ENCODE assay signal across 9 cellular contexts in genomic region chr9:136362450-136362784, GRCh38. TPM values are rescaled to one million over a fixed set of nuclear protein-coding genes. Genes with fewer than 3 reads are reported as not detected.
DNase-seq lines count a peak whose midpoint lies in the region; ATAC-seq, FAIRE-seq and TF ChIP-seq lines count a peak whose summit lies in the region.
"Had no signal": no experiment of that assay in that cellular context is flagged by ENCODE, and none has a peak within 500 bp of the region (broad histone marks: within the 10 kb centered on the region; RNA-seq: fewer than 3 reads in every experiment).

No MANE protein-coding gene starts in this region.

- H3K36me3 ChIP-seq in keratinocyte (ENCODE audit: control insufficient read depth in 2 of 2, extremely low read depth in 1 of 2, insufficient read depth in 2 of 2, low read length in 2 of 2) (peaks cover 0 to 3% of the 10 kb centered on the region in 2 experiments), tibial artery (peaks cover 0 to 39% (median 0%) of the 10 kb centered on the region in 3 donors)

- H3K4me1 ChIP-seq in keratinocyte (ENCODE audit: control insufficient read depth, extremely low read depth, insufficient read depth, low read length), result peaks cover 12% of the 10 kb centered on the region
- peaks cover 0 to 35% (median 16%) of the 10 kb centered on the region in 4 donors for H3K4me1 ChIP-seq in tibial artery

- CTCF ChIA-PET in activated naive CD4-positive, alpha-beta T cell treated with anti-CD3 and anti-CD28 coated beads for 36 hours (lab: Charles Lee), result interaction anchor here (0.7 to 1.4 kb wide), 5 partner anchors 18 to 186 kb away, joined by 3 to 6 read pairs (median 3); no protein-coding TSS in a partner anchor

- no peak for FAIRE-seq in keratinocyte (lab: Jason Lieb, UNC)

- no peak for ATAC-seq in GM19324 (IDR thresholded peaks at IDR 0.05; ENCODE audit: low FRiP score, unreplicated experiment)
- ATAC-seq in GM18909 (IDR thresholded peaks at IDR 0.05; ENCODE audit: poor library complexity, unreplicated experiment), result no peak

- H3K4me3 Mint-ChIP-seq in activated naive CD4-positive, alpha-beta T cell treated with anti-CD3 and anti-CD28 coated beads for 36 hours, result peak overlapping the region; percentile 84
- peak overlapping the region; percentile 83 for H3K4me3 Mint-ChIP-seq in activated naive CD8-positive, alpha-beta T cell

- no peak overlapping the region for H2AFZ ChIP-seq in keratinocyte (ENCODE audit: control insufficient read depth, low read length)

- H3K4me3 ChIP-seq in keratinocyte (ENCODE audit: control insufficient read depth in 2 of 3, extremely low read depth in 1 of 3, insufficient read depth in 2 of 3, low read depth in 1 of 3, low read length in 3 of 3) (no peak overlapping the region), tibial artery (no peak overlapping the region)

- peaks cover 5% of the 10 kb centered on the region for H3K4me1 Mint-ChIP-seq in activated naive CD4-positive, alpha-beta T cell treated with anti-CD3 and anti-CD28 coated beads for 36 hours (ENCODE audit: low read depth)
- H3K4me1 Mint-ChIP-seq in activated naive CD8-positive, alpha-beta T cell (ENCODE audit: low read depth), result peaks cover 5% of the 10 kb centered on the region

- intact Hi-C loops in activated naive CD4-positive, alpha-beta T cell treated with anti-CD3 and anti-CD28 coated beads for 36 hours (cut with micrococcal nuclease), result loop anchor here (2.0 kb wide), 2 partner anchors 182 to 456 kb away; partner anchors contain the start of gene CAMSAP1
- intact Hi-C loops in tibial artery (cut with DNase I; ENCODE audit: low total_unique reads), result no loop called here

- H3K79me2 ChIP-seq in keratinocyte (ENCODE audit: control insufficient read depth, insufficient read depth, low read length), result no peaks in the 10 kb centered on the region

- no peak for DNase-seq in activated naive CD4-positive, alpha-beta T cell treated with anti-CD3 and anti-CD28 coated beads for 36 hours
- no peak for DNase-seq in activated naive CD4-positive, alpha-beta T cell treated with Interleukin-2 at 50 U/mL for 16 hours
- DNase-seq in keratinocyte (ENCODE audit: low read depth, low spot score), result no peak
- no peak for DNase-seq in tibial artery
- DNase-seq in NCI-H2171 (lab: John Stamatoyannopoulos, UW), result no peak

- H3K9ac ChIP-seq in keratinocyte (ENCODE audit: control insufficient read depth, extremely low read depth, insufficient read depth, low read length), result no peak overlapping the region

- H3K9me1 ChIP-seq in keratinocyte (ENCODE audit: control insufficient read depth, extremely low read depth, insufficient read depth, low read length), result no peaks in the 10 kb centered on the region

- H3K27ac Mint-ChIP-seq in activated naive CD4-positive, alpha-beta T cell treated with anti-CD3 and anti-CD28 coated beads for 36 hours, result peak overlapping the region; percentile 21
- no peak overlapping the region for H3K27ac Mint-ChIP-seq in activated naive CD8-positive, alpha-beta T cell

- H3K9me3 Mint-ChIP-seq in activated naive CD4-positive, alpha-beta T cell treated with anti-CD3 and anti-CD28 coated beads for 36 hours, result no peaks in the 10 kb centered on the region
- H3K9me3 Mint-ChIP-seq in activated naive CD8-positive, alpha-beta T cell (ENCODE audit: low read depth), result no peaks in the 10 kb centered on the region
- H3K9me3 Mint-ChIP-seq: activated T-cell treated with anti-CD3 and anti-CD28 coated beads, Interleukin-2, amount 50 U/mL, for 72 hours had no signal

- H3K27me3 ChIP-seq in keratinocyte (ENCODE audit: control insufficient read depth, extremely low read depth, insufficient read depth, low read length) (no peaks in the 10 kb centered on the region), tibial artery (peaks cover 0 to 9% of the 10 kb centered on the region in 2 donors)

- H3K4me2 ChIP-seq in keratinocyte (ENCODE audit: control insufficient read depth, extremely low read depth, insufficient read depth, low read depth, low read length), result peak overlapping the region; percentile 76

- no peaks in the 10 kb centered on the region for H4K20me1 ChIP-seq in keratinocyte (ENCODE audit: control insufficient read depth, extremely low read depth, insufficient read depth, low read length)

- H3K27ac ChIP-seq in keratinocyte (ENCODE audit: control insufficient read depth, insufficient read depth, low read length), result no peak overlapping the region
- H3K27ac ChIP-seq in tibial artery, result peak overlapping the region; percentile 90 to 91

- TF ChIP-seq CTCF in keratinocyte (optimal IDR thresholded peaks at IDR 0.05 in 1 of 3, IDR thresholded peaks at IDR 0.05 in 1 of 3, conservative IDR thresholded peaks at IDR 0.05 in 1 of 3; ENCODE audit: extremely low read depth in 1 of 3, insufficient read depth in 2 of 3, low read length in 3 of 3) (no peak), tibial artery (IDR thresholded peaks at IDR 0.05) (no peak)

- H3K36me3 Mint-ChIP-seq in activated naive CD4-positive, alpha-beta T cell treated with anti-CD3 and anti-CD28 coated beads for 36 hours (ENCODE audit: low read depth), result no peaks in the 10 kb centered on the region
- no peaks in the 10 kb centered on the region for H3K36me3 Mint-ChIP-seq in activated naive CD8-positive, alpha-beta T cell

- dilution Hi-C loops in keratinocyte (cut with MboI; ENCODE audit: extremely low pct_ligation_motif_present, low sequenced_read_pairs), result no loop called here

- no peaks in the 10 kb centered on the region for H3K27me3 Mint-ChIP-seq in activated naive CD4-positive, alpha-beta T cell treated with anti-CD3 and anti-CD28 coated beads for 36 hours (ENCODE audit: low read depth)
- no peaks in the 10 kb centered on the region for H3K27me3 Mint-ChIP-seq in activated naive CD8-positive, alpha-beta T cell

- H3K9me3 ChIP-seq in keratinocyte (ENCODE audit: control insufficient read depth, low read depth, low read length), result no peaks in the 10 kb centered on the region
- H3K9me3 ChIP-seq in tibial artery, result no peaks in the 10 kb centered on the region

RNA-seq across cellular contexts. Expression of gene DNLZ, which starts 1.1 kb away (rescaled TPM):
- 10 to 100 TPM in 1 of 2 experiments, 1 to 10 TPM in 1; 9.9 to 12.0 TPM for total RNA-seq in activated naive CD4-positive, alpha-beta T cell treated with anti-CD3 and anti-CD28 coated beads for 36 hours
- polyA plus RNA-seq in keratinocyte, result 6.1 to 7.8 TPM (median 6.7 TPM) in 3 replicates
- polyA plus RNA-seq in keratinocyte (2011; ENCODE audit: low read depth), result 4.7 TPM
- 2.0 and 7.0 TPM in 2 replicates for polyA plus RNA-seq in keratinocyte (2011; cell fraction: cytosol; rRNA removed)
- polyA plus RNA-seq in keratinocyte (2011; cell fraction: nucleus; rRNA removed), result 2.8 and 3.0 TPM in 2 replicates
- 7.0 and 10.7 TPM in 2 replicates for polyA plus RNA-seq in keratinocyte (2012; ENCODE audit: low replicate concordance)
- polyA minus RNA-seq in keratinocyte, result 0.13 to 1.9 TPM in 2 of 3 replicates, not detected in the other
- polyA minus RNA-seq in keratinocyte (2011; cell fraction: cytosol; rRNA and poly(A)+ RNA removed), result 8.1 TPM
- 1.2 and 1.6 TPM in 2 replicates for polyA minus RNA-seq in keratinocyte (2011; cell fraction: nucleus; rRNA and poly(A)+ RNA removed)

RNA-seq across cellular contexts. Expression of gene CARD9, which starts 11.1 kb away (rescaled TPM):
- total RNA-seq in activated naive CD4-positive, alpha-beta T cell treated with anti-CD3 and anti-CD28 coated beads for 36 hours, result under 1 TPM; 0.12 to 0.22 TPM
- polyA plus RNA-seq in keratinocyte, result 0.05 to 0.21 TPM (median 0.07 TPM) in 3 replicates
- 0.54 TPM for polyA plus RNA-seq in keratinocyte (2011; ENCODE audit: low read depth)
- polyA plus RNA-seq in keratinocyte (2011; cell fraction: cytosol; rRNA removed), result 0.03 TPM in 1 of 2 replicates, not detected in the other
- polyA plus RNA-seq in keratinocyte (2011; cell fraction: nucleus; rRNA removed), result 0.61 and 0.71 TPM in 2 replicates
- 0.73 and 1.3 TPM in 2 replicates for polyA plus RNA-seq in keratinocyte (2012; ENCODE audit: low replicate concordance)
- 0.10 to 0.13 TPM in 2 of 3 replicates, not detected in the other for polyA minus RNA-seq in keratinocyte
- polyA minus RNA-seq in keratinocyte (2011; cell fraction: cytosol; rRNA and poly(A)+ RNA removed), result not detected
- polyA minus RNA-seq in keratinocyte (2011; cell fraction: nucleus; rRNA and poly(A)+ RNA removed), result 0.85 and 1.2 TPM in 2 replicates

RNA-seq across cellular contexts. Expression of gene GPSM1, which starts 35.1 kb away (rescaled TPM):
- total RNA-seq in activated naive CD4-positive, alpha-beta T cell treated with anti-CD3 and anti-CD28 coated beads for 36 hours, result 1 to 10 TPM; 9.0 TPM
- 2.5 to 8.1 TPM (median 3.3 TPM) in 3 replicates for polyA plus RNA-seq in keratinocyte
- 3.3 TPM for polyA plus RNA-seq in keratinocyte (2011; ENCODE audit: low read depth)
- 2.5 and 7.4 TPM in 2 replicates for polyA plus RNA-seq in keratinocyte (2011; cell fraction: cytosol; rRNA removed)
- 12.7 and 21.1 TPM in 2 replicates for polyA plus RNA-seq in keratinocyte (2011; cell fraction: nucleus; rRNA removed)
- 6.2 and 8.7 TPM in 2 replicates for polyA plus RNA-seq in keratinocyte (2012; ENCODE audit: low replicate concordance)
- polyA minus RNA-seq in keratinocyte, result 2.0 to 4.7 TPM (median 3.7 TPM) in 3 replicates
- 12.9 TPM for polyA minus RNA-seq in keratinocyte (2011; cell fraction: cytosol; rRNA and poly(A)+ RNA removed)
- polyA minus RNA-seq in keratinocyte (2011; cell fraction: nucleus; rRNA and poly(A)+ RNA removed), result 7.6 and 11.4 TPM in 2 replicates

RNA-seq across cellular contexts. Expression of gene SNAPC4, which starts 37.6 kb away (rescaled TPM):
- total RNA-seq in activated naive CD4-positive, alpha-beta T cell treated with anti-CD3 and anti-CD28 coated beads for 36 hours, result 10 to 100 TPM; 12.3 to 14.1 TPM
- polyA plus RNA-seq in keratinocyte, result 3.6 to 4.5 TPM (median 3.6 TPM) in 3 replicates
- 5.0 TPM for polyA plus RNA-seq in keratinocyte (2011; ENCODE audit: low read depth)
- 1.4 and 2.8 TPM in 2 replicates for polyA plus RNA-seq in keratinocyte (2011; cell fraction: cytosol; rRNA removed)
- polyA plus RNA-seq in keratinocyte (2011; cell fraction: nucleus; rRNA removed), result 18.0 and 20.7 TPM in 2 replicates
- polyA plus RNA-seq in keratinocyte (2012; ENCODE audit: low replicate concordance), result 3.0 and 7.5 TPM in 2 replicates
- 3.8 to 8.4 TPM (median 5.6 TPM) in 3 replicates for polyA minus RNA-seq in keratinocyte
- polyA minus RNA-seq in keratinocyte (2011; cell fraction: cytosol; rRNA and poly(A)+ RNA removed), result 3.3 TPM
- polyA minus RNA-seq in keratinocyte (2011; cell fraction: nucleus; rRNA and poly(A)+ RNA removed), result 8.1 and 13.4 TPM in 2 replicates

RNA-seq across cellular contexts. Expression of gene ENTR1, which starts 48.0 kb away (rescaled TPM):
- total RNA-seq in activated naive CD4-positive, alpha-beta T cell treated with anti-CD3 and anti-CD28 coated beads for 36 hours, result 10 to 100 TPM; 85.7 to 91.6 TPM
- 36.8 to 50.8 TPM (median 46.5 TPM) in 3 replicates for polyA plus RNA-seq in keratinocyte
- 66.8 TPM for polyA plus RNA-seq in keratinocyte (2011; ENCODE audit: low read depth)
- 35.6 and 37.0 TPM in 2 replicates for polyA plus RNA-seq in keratinocyte (2011; cell fraction: cytosol; rRNA removed)
- polyA plus RNA-seq in keratinocyte (2011; cell fraction: nucleus; rRNA removed), result 73.5 and 80.2 TPM in 2 replicates
- polyA plus RNA-seq in keratinocyte (2012; ENCODE audit: low replicate concordance), result 44.0 and 53.9 TPM in 2 replicates
- 28.6 to 54.7 TPM (median 31.3 TPM) in 3 replicates for polyA minus RNA-seq in keratinocyte
- 43.0 TPM for polyA minus RNA-seq in keratinocyte (2011; cell fraction: cytosol; rRNA and poly(A)+ RNA removed)
- polyA minus RNA-seq in keratinocyte (2011; cell fraction: nucleus; rRNA and poly(A)+ RNA removed), result 15.6 and 28.9 TPM in 2 replicates
